ENCODE assay signal across 18 cellular contexts in the genomic region with DNA sequence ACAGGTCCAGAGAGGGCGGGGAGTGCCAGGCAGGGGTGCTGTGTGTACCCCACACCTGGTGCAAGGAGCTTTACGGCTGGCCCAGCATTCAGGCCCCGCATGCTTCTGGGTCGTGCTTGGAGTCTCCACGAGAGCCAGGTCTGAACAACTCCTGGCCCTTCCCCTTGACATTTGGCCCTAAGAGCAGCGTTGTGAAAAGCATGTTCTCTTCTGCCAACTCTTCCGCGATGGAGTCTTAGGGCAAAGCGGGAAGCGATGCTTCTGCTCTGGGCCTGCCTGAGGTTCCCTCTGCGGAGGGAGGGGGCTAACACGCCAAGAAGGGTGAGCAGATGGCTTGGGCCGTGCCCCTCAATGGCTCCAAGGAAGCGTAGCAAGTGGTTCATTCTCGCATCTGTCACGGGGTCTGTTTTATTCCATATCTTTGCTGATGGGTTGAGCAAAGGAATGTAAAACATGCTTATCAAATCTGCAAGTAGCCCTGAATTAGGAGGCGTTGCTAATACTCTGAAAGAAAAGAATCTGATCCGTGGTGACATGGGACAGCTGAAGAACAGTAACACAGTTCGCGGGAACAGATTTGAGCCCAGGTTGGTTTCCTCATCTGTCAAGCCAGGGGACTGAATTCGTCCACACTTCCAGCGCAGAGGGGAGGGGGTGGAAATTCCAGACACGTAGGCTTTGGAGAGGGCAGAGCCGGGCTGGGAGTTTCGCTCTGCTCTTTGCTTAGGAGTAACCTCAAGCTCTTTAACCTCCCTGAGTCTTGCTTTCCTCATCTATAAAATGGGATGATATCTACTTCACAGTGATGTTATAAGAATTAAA. TPM values are rescaled to one million over a fixed set of nuclear protein-coding genes. Genes with fewer than 3 reads are reported as not detected.
DNase-seq lines count a peak whose midpoint lies in the region; ATAC-seq, FAIRE-seq and TF ChIP-seq lines count a peak whose summit lies in the region.
"Had no signal": no experiment of that assay in that cellular context is flagged by ENCODE, and none has a peak within 500 bp of the region (broad histone marks: within the 10 kb centered on the region; RNA-seq: fewer than 3 reads in every experiment).

No MANE protein-coding gene starts in this region.

- H3K79me1 ChIP-seq in H1 (ENCODE audit: low read depth, low read length) = no peaks in the 10 kb centered on the region

- H3K23me2 ChIP-seq in H1 (ENCODE audit: low read depth, low read length) = no peaks in the 10 kb centered on the region

- H3K27me3 Mint-ChIP-seq in CD8-positive, alpha-beta T cell (ENCODE audit: low read depth) = no peaks in the 10 kb centered on the region
- H3K27me3 Mint-ChIP-seq in neural progenitor cell (ENCODE audit: insufficient read depth, low read depth) = peaks cover 11% of the 10 kb centered on the region
- H3K27me3 Mint-ChIP-seq in activated T-helper 2 cell treated with anti-CD3 and anti-CD28 coated beads, Interferon-gamma antibody, Interleukin-2, Interleukin-4, amounts not matched to agents 10 μg/mL and 5 μg/mL and 100 μg/mL, durations not matched to agents 14 hours and 24 hours and 36 hours (ENCODE audit: low read depth) = no peaks in the 10 kb centered on the region
- H3K27me3 Mint-ChIP-seq: stimulated activated naive CD8-positive, alpha-beta T cell treated with anti-CD3 and anti-CD28 coated beads, Interleukin-15, amount 100 ng/mL, for 72 hours had no signal

- TF ChIP-seq POLR2A in H1 (IDR thresholded peaks at IDR 0.05; ENCODE audit: control extremely low read depth in 1 of 2, low read depth in 2 of 2, low read length in 2 of 2) = no peak
- no peak for TF ChIP-seq POLR2A in transverse colon (IDR thresholded peaks at IDR 0.05)

- TF ChIP-seq EP300 in H1 (IDR thresholded peaks at IDR 0.05; ENCODE audit: borderline replicate concordance in 1 of 2, low read depth in 2 of 2, low read length in 2 of 2) = no peak
- no peak for TF ChIP-seq EP300 in transverse colon (IDR thresholded peaks at IDR 0.05; ENCODE audit: low read depth)

- no peaks in the 10 kb centered on the region for H3K27me3 ChIP-seq in CD8-positive, alpha-beta T cell (ENCODE audit: insufficient read depth, low read length)
- no peaks in the 10 kb centered on the region for H3K27me3 ChIP-seq in H1 (replicated peaks in 1 of 4; ENCODE audit: control insufficient read depth in 3 of 4, extremely low read depth in 1 of 4, insufficient read depth in 3 of 4, low read length in 3 of 4)
- no peaks in the 10 kb centered on the region for H3K27me3 ChIP-seq in neural progenitor cell
- H3K27me3 ChIP-seq in transverse colon = no peaks in the 10 kb centered on the region
- H3K27me3 ChIP-seq: BE2C, foreskin keratinocyte had no signal

- H3K27ac Mint-ChIP-seq in CD8-positive, alpha-beta T cell = peak overlapping the region; percentile 95
- peak overlapping the region; percentile 62 for H3K27ac Mint-ChIP-seq in neural progenitor cell
- H3K27ac Mint-ChIP-seq in activated T-helper 2 cell treated with anti-CD3 and anti-CD28 coated beads, Interferon-gamma antibody, Interleukin-2, Interleukin-4, amounts not matched to agents 10 μg/mL and 5 μg/mL and 100 μg/mL, durations not matched to agents 14 hours and 24 hours and 36 hours = no peak overlapping the region

- H3K4me1 ChIP-seq in CD8-positive, alpha-beta T cell (ENCODE audit: insufficient read depth, low read length) = peaks cover 58% of the 10 kb centered on the region
- H3K4me1 ChIP-seq in H1 (replicated peaks in 1 of 4; ENCODE audit: control insufficient read depth in 3 of 4, insufficient read depth in 4 of 4, low read length in 3 of 4) (peaks cover 0 to 11% (median 6%) of the 10 kb centered on the region in 4 experiments; a peak in 5 of 7 replicates), neural progenitor cell (peaks cover 13% of the 10 kb centered on the region), transverse colon (peaks cover 0 to 40% (median 8%) of the 10 kb centered on the region in 4 donors)

- H3K23ac ChIP-seq in H1 (ENCODE audit: insufficient read length) = no peak overlapping the region

- 85% methylated on average over 24 of the region's 25 CpGs; no CpG with 5 or more reads in 1 of the 2 experiments for WGBS in H1 (ENCODE audit: extremely low coverage in 1 of 2, insufficient coverage in 1 of 2, insufficient read length in 1 of 2, insufficient replicate concordance in 2 of 2, low coverage in 1 of 2, low lambda C conversion rate in 2 of 2, missing lambda C conversion rate in 1 of 2), 2 experiments
- 88% methylated on average over 25 of the region's 25 CpGs; no CpG with 5 or more reads in 1 of the 2 donors for WGBS in transverse colon (ENCODE audit: low coverage in 1 of 2), 2 donors

- TF ChIP-seq CTCF in CD8-positive, alpha-beta T cell (IDR thresholded peaks at IDR 0.05) = no peak
- no peak for TF ChIP-seq CTCF in H1 (IDR thresholded peaks at IDR 0.05; ENCODE audit: control extremely low read depth in 1 of 3, insufficient read depth in 1 of 3, low read depth in 1 of 3, low read length in 3 of 3)
- TF ChIP-seq CTCF in neural progenitor cell (IDR thresholded peaks at IDR 0.05) = no peak
- TF ChIP-seq CTCF in transverse colon (IDR thresholded peaks at IDR 0.05) = no peak

- H3K18ac ChIP-seq in H1 (ENCODE audit: extremely low read depth, low read length) = peak overlapping the region; percentile 29; the same call in 1 of the 2 replicates

- in situ Hi-C loops in transverse colon (cut with MboI; ENCODE audit: low pct_ligation_motif_present in 1 of 4, low pct_unique_long_range_greater_than_20kb in 1 of 4, low sequenced_read_pairs in 3 of 4) = no loop called here

- no peak overlapping the region for H2BK12ac ChIP-seq in H1 (ENCODE audit: low read depth, low read length)

- ATAC-seq in CD8-positive, alpha-beta T cell = no peak
- ATAC-seq: foreskin keratinocyte; stimulated activated naive CD8-positive, alpha-beta T cell treated with anti-CD3 and anti-CD28 coated beads, Interleukin-15, amount 100 ng/mL, for 72 hours had no signal

- H2BK15ac ChIP-seq in H1 (ENCODE audit: low read length) = no peak overlapping the region

- no peak overlapping the region for H3K4me3 ChIP-seq in CD8-positive, alpha-beta T cell (ENCODE audit: low read depth, low read length)
- H3K4me3 ChIP-seq in H1 (ENCODE audit: extremely low read depth in 1 of 4, insufficient read depth in 2 of 4, low read depth in 3 of 4, low read length in 4 of 4) = no peak overlapping the region
- H3K4me3 ChIP-seq in neural progenitor cell = no peak overlapping the region
- no peak overlapping the region for H3K4me3 ChIP-seq in transverse colon

- H3K36me3 ChIP-seq in CD8-positive, alpha-beta T cell (ENCODE audit: insufficient read depth, low read length) = peaks cover 15% of the 10 kb centered on the region
- H3K36me3 ChIP-seq in H1 (ENCODE audit: control insufficient read depth in 2 of 4, insufficient read depth in 4 of 4, low read length in 3 of 4) = no peaks in the 10 kb centered on the region
- H3K36me3 ChIP-seq in neural progenitor cell = no peaks in the 10 kb centered on the region
- H3K36me3 ChIP-seq in transverse colon = no peaks in the 10 kb centered on the region

- no peak overlapping the region for H4K5ac ChIP-seq in H1 (ENCODE audit: insufficient read length, low read depth, low read length)

- TF ChIP-seq RAD21 in H1 (IDR thresholded peaks at IDR 0.05 in 1 of 2, conservative IDR thresholded peaks at IDR 0.05 in 1 of 2; ENCODE audit: low read depth in 2 of 2, low read length in 2 of 2) = no peak

- intact Hi-C loops in CD8-positive, alpha-beta T cell (cut with DNase I, micrococcal nuclease) = no loop called here
- intact Hi-C loops in activated T-helper 2 cell treated with anti-CD3 and anti-CD28 coated beads, Interferon-gamma antibody, Interleukin-2, Interleukin-4, amounts not matched to agents 10 μg/mL and 5 μg/mL and 100 μg/mL, durations not matched to agents 14 hours and 24 hours and 36 hours (cut with micrococcal nuclease) = no loop called here
- intact Hi-C loops in transverse colon (cut with DNase I; ENCODE audit: low total_unique reads) = no loop called here

- no peak overlapping the region for H4K91ac ChIP-seq in H1 (replicated peaks; ENCODE audit: insufficient read length, low read length)

- H3K4me2 ChIP-seq in H1 (ENCODE audit: insufficient read depth in 1 of 2, low read depth in 2 of 2, low read length in 2 of 2) = no peak overlapping the region
- H3K4me2 ChIP-seq in neural progenitor cell = no peak overlapping the region

- CTCF ChIA-PET in CD8-positive, alpha-beta T cell (lab: Charles Lee) = interaction anchor here (0.8 to 2.2 kb wide), 4 partner anchors 10 to 59 kb away, joined by 3 to 10 read pairs (median 5); no protein-coding TSS in a partner anchor
- CTCF ChIA-PET in H1 (lab: Charles Lee; ENCODE audit: partially characterized antibody) = interaction anchor here (0.8 to 15.1 kb wide), 14 partner anchors 9 to 398 kb away, joined by 3 to 178 read pairs (median 6); no protein-coding TSS in a partner anchor

- no peaks in the 10 kb centered on the region for H4K20me1 ChIP-seq in H1 (replicated peaks in 1 of 2; ENCODE audit: control insufficient read depth in 1 of 2, insufficient read depth in 2 of 2, low read length in 2 of 2)
- no peaks in the 10 kb centered on the region for H4K20me1 ChIP-seq in neural progenitor cell (ENCODE audit: low read depth)

- no peak overlapping the region for H3K9ac ChIP-seq in H1 (replicated peaks in 1 of 4; ENCODE audit: extremely low read depth in 1 of 4, low read depth in 3 of 4, low read length in 3 of 4)
- H3K9ac ChIP-seq in neural progenitor cell = no peak overlapping the region

- no peak overlapping the region for H2BK20ac ChIP-seq in H1 (ENCODE audit: low read length)

- FAIRE-seq in H1 (lab: Jason Lieb, UNC) = no peak
- FAIRE-seq: small intestine had no signal

- H3K4me1 Mint-ChIP-seq in CD8-positive, alpha-beta T cell (ENCODE audit: low read depth) = peaks cover 66% of the 10 kb centered on the region
- peaks cover 45% of the 10 kb centered on the region for H3K4me1 Mint-ChIP-seq in neural progenitor cell
- H3K4me1 Mint-ChIP-seq in activated T-helper 2 cell treated with anti-CD3 and anti-CD28 coated beads, Interferon-gamma antibody, Interleukin-2, Interleukin-4, amounts not matched to agents 10 μg/mL and 5 μg/mL and 100 μg/mL, durations not matched to agents 14 hours and 24 hours and 36 hours (ENCODE audit: low read depth) = peaks cover 44% of the 10 kb centered on the region

- no peak for DNase-seq in CD8-positive, alpha-beta T cell
- DNase-seq in NCI-H1694 treated with DMSO at 0.1 percent for 48 hours (lab: John Stamatoyannopoulos, UW) = peak; percentile 74
- no peak for DNase-seq in H1 (ENCODE audit: low read depth in 1 of 2, low spot score in 2 of 2)
- DNase-seq in neural progenitor cell (ENCODE audit: low spot score) = no peak
- DNase-seq in activated T-helper 2 cell treated with anti-CD3 and anti-CD28 coated beads, Interferon-gamma antibody, Interleukin-2, Interleukin-4, amounts not matched to agents 10 μg/mL and 5 μg/mL and 100 μg/mL, durations not matched to agents 14 hours and 24 hours and 36 hours (ENCODE audit: low spot score) = no peak
- no peak for DNase-seq in stimulated activated naive CD4-positive, alpha-beta T cell treated with Interleukin-2 at 50 U/mL for 16 hours (lab: John Stamatoyannopoulos, UW)
- DNase-seq in transverse colon = no peak
- no peak for DNase-seq in NCI-H526 treated with DMSO at 0.1 percent for 48 hours (lab: John Stamatoyannopoulos, UW)
- DNase-seq: BE2C; DND-41; foreskin keratinocyte; HCEC 1CT; KG1; mammary epithelial cell; NCI-H1436 treated with DMSO at 0.1 percent for 48 hours; NCI-H526; small intestine; stimulated activated naive CD8-positive, alpha-beta T cell treated with anti-CD3 and anti-CD28 coated beads, Interleukin-15, amount 100 ng/mL, for 72 hours had no signal

- POLR2A ChIA-PET in CD8-positive, alpha-beta T cell (lab: Charles Lee) = interaction anchor here (0.7 to 4.1 kb wide), 7 partner anchors 9 to 59 kb away, joined by 3 to 17 read pairs (median 5); no protein-coding TSS in a partner anchor
- POLR2A ChIA-PET in H1 (lab: Charles Lee; ENCODE audit: partially characterized antibody) = interaction anchor here (1.4 kb wide), 3 partner anchors 11 to 53 kb away, joined by 4 to 5 read pairs (median 4); no protein-coding TSS in a partner anchor

- H2BK120ac ChIP-seq in H1 (replicated peaks; ENCODE audit: low read depth, low read length) = no peak overlapping the region

- H3K56ac ChIP-seq in H1 (replicated peaks; ENCODE audit: insufficient read length, low read depth, low read length) = no peak overlapping the region

- H3K4ac ChIP-seq in H1 (replicated peaks; ENCODE audit: insufficient read length, low read depth, low read length) = no peak overlapping the region

- no peak overlapping the region for H3K4me3 Mint-ChIP-seq in CD8-positive, alpha-beta T cell
- no peak overlapping the region for H3K4me3 Mint-ChIP-seq in neural progenitor cell
- no peak overlapping the region for H3K4me3 Mint-ChIP-seq in activated T-helper 2 cell treated with anti-CD3 and anti-CD28 coated beads, Interferon-gamma antibody, Interleukin-2, Interleukin-4, amounts not matched to agents 10 μg/mL and 5 μg/mL and 100 μg/mL, durations not matched to agents 14 hours and 24 hours and 36 hours (ENCODE audit: low read depth)
- H3K4me3 Mint-ChIP-seq: stimulated activated naive CD8-positive, alpha-beta T cell treated with anti-CD3 and anti-CD28 coated beads, Interleukin-15, amount 100 ng/mL, for 72 hours had no signal

- H3K14ac ChIP-seq in H1 (ENCODE audit: insufficient read length) = no peak overlapping the region

- no peak overlapping the region for H2BK5ac ChIP-seq in H1 (ENCODE audit: low read depth, low read length)

- H3K27ac ChIP-seq in CD8-positive, alpha-beta T cell (ENCODE audit: low read depth, low read length) = no peak overlapping the region
- H3K27ac ChIP-seq in H1 (ENCODE audit: low read depth, low read length) (no peak overlapping the region), neural progenitor cell (no peak overlapping the region), transverse colon (no peak overlapping the region)
- H3K27ac ChIP-seq: foreskin keratinocyte had no signal

- H3K79me2 ChIP-seq in H1 (ENCODE audit: control insufficient read depth in 1 of 2, insufficient read depth in 2 of 2, low read length in 2 of 2) (no peaks in the 10 kb centered on the region), neural progenitor cell (ENCODE audit: low read depth) (no peaks in the 10 kb centered on the region)

- H3F3A ChIP-seq in neural progenitor cell (ENCODE audit: low read depth) = peaks cover 4% of the 10 kb centered on the region

- H3K9me3 ChIP-seq in CD8-positive, alpha-beta T cell (ENCODE audit: low read length) = no peaks in the 10 kb centered on the region
- H3K9me3 ChIP-seq in H1 (ENCODE audit: insufficient read depth in 2 of 2, low read depth in 1 of 2, low read length in 1 of 2) = no peaks in the 10 kb centered on the region
- H3K9me3 ChIP-seq in neural progenitor cell (ENCODE audit: low read depth) = no peaks in the 10 kb centered on the region
- no peaks in the 10 kb centered on the region for H3K9me3 ChIP-seq in transverse colon
- H3K9me3 ChIP-seq: BE2C had no signal

- no peak overlapping the region; the same call in 1 of the 2 replicates for H2AK5ac ChIP-seq in H1 (ENCODE audit: low read depth, low read length)

- H2AFZ ChIP-seq in H1 (ENCODE audit: low read length) (no peak overlapping the region), neural progenitor cell (replicated peaks) (no peak overlapping the region)

- no peak overlapping the region for H4K8ac ChIP-seq in H1 (ENCODE audit: extremely low read depth, insufficient read depth, low read length)

- H3K36me3 Mint-ChIP-seq in CD8-positive, alpha-beta T cell = peaks cover 79% of the 10 kb centered on the region
- H3K36me3 Mint-ChIP-seq in neural progenitor cell = no peaks in the 10 kb centered on the region
- H3K36me3 Mint-ChIP-seq in activated T-helper 2 cell treated with anti-CD3 and anti-CD28 coated beads, Interferon-gamma antibody, Interleukin-2, Interleukin-4, amounts not matched to agents 10 μg/mL and 5 μg/mL and 100 μg/mL, durations not matched to agents 14 hours and 24 hours and 36 hours (ENCODE audit: low read depth) = peaks cover 92% of the 10 kb centered on the region

- no peaks in the 10 kb centered on the region for H3K9me3 Mint-ChIP-seq in CD8-positive, alpha-beta T cell
- no peaks in the 10 kb centered on the region for H3K9me3 Mint-ChIP-seq in neural progenitor cell
- H3K9me3 Mint-ChIP-seq in activated T-helper 2 cell treated with anti-CD3 and anti-CD28 coated beads, Interferon-gamma antibody, Interleukin-2, Interleukin-4, amounts not matched to agents 10 μg/mL and 5 μg/mL and 100 μg/mL, durations not matched to agents 14 hours and 24 hours and 36 hours = no peaks in the 10 kb centered on the region
- H3K9me3 Mint-ChIP-seq: stimulated activated naive CD8-positive, alpha-beta T cell treated with anti-CD3 and anti-CD28 coated beads, Interleukin-15, amount 100 ng/mL, for 72 hours had no signal

RNA-seq across cellular contexts. Expression of a gene that starts 38.0 kb away (rescaled TPM):
- total RNA-seq in CD8-positive, alpha-beta T cell = 10 to 100 TPM; 66.6 to 67.9 TPM
- total RNA-seq in H1 (2021; fragmentation: NEBNext Ultra II Directional; extraction: Animal tissue kit (Norgen Biotek cat#: 25700)) = 162 and 178 TPM in 2 replicates
- 33.6 and 50.8 TPM in 2 replicates for polyA plus RNA-seq in H1 (2011; rRNA removed)
- 36.6 TPM for polyA plus RNA-seq in H1 (2011; cell fraction: cytosol; rRNA removed)
- 120 TPM for polyA plus RNA-seq in H1 (2011; cell fraction: nucleus; rRNA removed)
- polyA plus RNA-seq in H1 (2012, experiment 1 of 2) = 95.4 to 118 TPM (median 100 TPM) in 4 replicates
- 19.1 TPM for polyA plus RNA-seq in H1 (2012, experiment 2 of 2)
- 58.9 TPM for polyA plus RNA-seq in H1 (2013, experiment 1 of 2)
- 54.4 TPM for polyA plus RNA-seq in H1 (2013, experiment 2 of 2)
- 80.2 and 102 TPM in 2 replicates for polyA minus RNA-seq in H1 (2011; rRNA and poly(A)+ RNA removed)
- polyA minus RNA-seq in H1 (2011; cell fraction: cytosol; rRNA and poly(A)+ RNA removed) = 99.8 TPM
- polyA minus RNA-seq in H1 (2011; cell fraction: nucleus; rRNA and poly(A)+ RNA removed) = 85.2 TPM
- total RNA-seq in neural progenitor cell (ENCODE audit: low replicate concordance) = 46.5 and 81.1 TPM in 2 replicates
- 86.8 and 91.3 TPM in 2 replicates for total RNA-seq in activated T-helper 2 cell treated with anti-CD3 and anti-CD28 coated beads, Interferon-gamma antibody, Interleukin-2, Interleukin-4, amounts not matched to agents 10 μg/mL and 5 μg/mL and 100 μg/mL, durations not matched to agents 14 hours and 24 hours and 36 hours
- 10 to 100 TPM; 16.1 to 33.7 (median 21.0) TPM for total RNA-seq in transverse colon
